Comparison of ENCODE assay signal across 8 cellular contexts in genomic region chr2:73175663-73176204, GRCh38. TPM values are rescaled to one million over a fixed set of nuclear protein-coding genes. Genes with fewer than 3 reads are reported as not detected.
DNase-seq lines count a peak whose midpoint lies in the region; ATAC-seq, FAIRE-seq and TF ChIP-seq lines count a peak whose summit lies in the region.

No MANE protein-coding gene starts in this region.

- H3K36me3 Mint-ChIP-seq in CD8-positive, alpha-beta memory T cell, result no peaks in the 10 kb centered on the region

- CTCF ChIA-PET in CD8-positive, alpha-beta memory T cell (lab: Charles Lee), result interaction anchor here (1.3 to 4.2 kb wide), 13 partner anchors 12 to 283 kb away, joined by 3 to 85 read pairs (median 15); partner anchors contain the start of genes RAB11FIP5 and SMYD5

- H3K9me3 Mint-ChIP-seq in CD8-positive, alpha-beta memory T cell, result no peaks in the 10 kb centered on the region

- POLR2A ChIA-PET in CD8-positive, alpha-beta memory T cell (lab: Charles Lee), result interaction anchor here (1.2 kb wide), 1 partner anchor 58 kb away, joined by 4 read pairs; the partner anchor contains the start of gene CCT7

- under 1% methylated on average over 59 of the region's 59 CpGs for WGBS in right cardiac atrium
- WGBS in psoas muscle, 3 donors, result 0 to 1% (median 1%) methylated on average over 31 to 59 of the region's 59 CpGs

- no peak for FAIRE-seq in H54 (lab: Jason Lieb, UNC)

- peaks cover 18 to 54% of the 10 kb centered on the region in 2 donors for H3K27me3 Mint-ChIP-seq in CD8-positive, alpha-beta memory T cell

- no peak overlapping the region for H3K27ac Mint-ChIP-seq in CD8-positive, alpha-beta memory T cell

- ATAC-seq in HG03354 (IDR thresholded peaks at IDR 0.05; ENCODE audit: poor library complexity, severe bottlenecking, unreplicated experiment) (peak; percentile 45), right cardiac atrium (peak; percentile 28 to 44), psoas muscle (peak; percentile 19 to 33 (median 24))

- TF ChIP-seq POLR2A in vagina (IDR thresholded peaks at IDR 0.05), result no peak
- TF ChIP-seq POLR2A in H54 (IDR thresholded peaks at IDR 0.05; ENCODE audit: low read depth, low read length), result no peak

- no peaks in the 10 kb centered on the region for H3K9me3 ChIP-seq in CD8-positive, alpha-beta memory T cell (ENCODE audit: low read length)
- no peaks in the 10 kb centered on the region for H3K9me3 ChIP-seq in right cardiac atrium (ENCODE audit: control insufficient read depth, low read length)
- no peaks in the 10 kb centered on the region for H3K9me3 ChIP-seq in psoas muscle
- H3K9me3 ChIP-seq in vagina, result no peaks in the 10 kb centered on the region

- H3K4me3 ChIP-seq in CD8-positive, alpha-beta memory T cell (ENCODE audit: low read length), result peak overlapping the region; percentile 62
- H3K4me3 ChIP-seq in right cardiac atrium (ENCODE audit: low read length) (peak overlapping the region; percentile 65), psoas muscle (peak overlapping the region; percentile 75), vagina (peak overlapping the region; percentile 58 to 59)

- peak; percentile 52 to 74 (median 65) for DNase-seq in CD8-positive, alpha-beta memory T cell
- DNase-seq in T-helper 9 cell (peak; percentile 58), amygdala (lab: John Stamatoyannopoulos, UW) (peak in 33 of 56 donors; percentile 2 to 73 (median 32)), right cardiac atrium (peak; percentile 86 to 96 (median 94)), psoas muscle (peak; percentile 80 to 84), vagina (ENCODE audit: extremely low spot score in 2 of 2) (no peak), H54 (ENCODE audit: insufficient read length, low spot score) (no peak)

- intact Hi-C loops in right cardiac atrium (cut with DNase I), result loop anchor here in 2 of 4 donors (5.0 kb wide), 2 partner anchors 183 to 283 kb away; no protein-coding TSS in a partner anchor
- intact Hi-C loops in psoas muscle (cut with DNase I), result loop anchor here (2.0 to 10.0 kb wide), 3 partner anchors 183 to 401 kb away; no protein-coding TSS in a partner anchor
- intact Hi-C loops in vagina (cut with DNase I), result no loop called here

- TF ChIP-seq CTCF in psoas muscle (IDR thresholded peaks at IDR 0.05), result no peak
- no peak for TF ChIP-seq CTCF in vagina (IDR thresholded peaks at IDR 0.05)

- H3K4me3 Mint-ChIP-seq in CD8-positive, alpha-beta memory T cell, result peak overlapping the region; percentile 87 to 95 (median 89)

- no peak overlapping the region for H3K27ac ChIP-seq in CD8-positive, alpha-beta memory T cell (ENCODE audit: low read depth, low read length)
- H3K27ac ChIP-seq in right cardiac atrium (ENCODE audit: low read length) (no peak overlapping the region), psoas muscle (no peak overlapping the region), vagina (no peak overlapping the region)

- no peaks in the 10 kb centered on the region for H3K36me3 ChIP-seq in CD8-positive, alpha-beta memory T cell (ENCODE audit: insufficient read depth, low read length)
- H3K36me3 ChIP-seq in psoas muscle (ENCODE audit: insufficient read depth in 1 of 2, low read depth in 1 of 2) (no peaks in the 10 kb centered on the region), vagina (no peaks in the 10 kb centered on the region)

- peaks cover 22% of the 10 kb centered on the region for H3K4me1 ChIP-seq in CD8-positive, alpha-beta memory T cell (ENCODE audit: insufficient read depth, low read length)
- H3K4me1 ChIP-seq in right cardiac atrium (ENCODE audit: control insufficient read depth, insufficient read depth, low read length) (peaks cover 2% of the 10 kb centered on the region), psoas muscle (peaks cover 13% of the 10 kb centered on the region), vagina (peaks cover 25% of the 10 kb centered on the region)

- peaks cover 14 to 22% (median 15%) of the 10 kb centered on the region in 3 donors for H3K4me1 Mint-ChIP-seq in CD8-positive, alpha-beta memory T cell

- peaks cover 10% of the 10 kb centered on the region for H3K27me3 ChIP-seq in CD8-positive, alpha-beta memory T cell (ENCODE audit: insufficient read depth, low read length, poor library complexity, severe bottlenecking)
- H3K27me3 ChIP-seq in right cardiac atrium (ENCODE audit: control insufficient read depth, insufficient read depth) (no peaks in the 10 kb centered on the region), psoas muscle (ENCODE audit: insufficient read depth in 3 of 3, low read length in 2 of 3) (peaks cover 0 to 46% (median 8%) of the 10 kb centered on the region in 3 donors), vagina (no peaks in the 10 kb centered on the region)

RNA-seq across cellular contexts. Expression of gene NOTO, which starts 26.6 kb away (rescaled TPM):
- not detected for total RNA-seq in CD8-positive, alpha-beta memory T cell
- polyA plus RNA-seq in CD8-positive, alpha-beta memory T cell, result not detected
- total RNA-seq in right cardiac atrium (not detected), psoas muscle (not detected), vagina (not detected)
- polyA plus RNA-seq in right cardiac atrium (not detected), psoas muscle (not detected)

RNA-seq across cellular contexts. Expression of gene SMYD5, which starts 38.3 kb away (rescaled TPM):
- total RNA-seq in CD8-positive, alpha-beta memory T cell, result 10 to 100 TPM; 41.2 to 42.8 TPM
- polyA plus RNA-seq in CD8-positive, alpha-beta memory T cell, result 21.5 TPM
- total RNA-seq in right cardiac atrium (10 to 100 TPM; 13.3 to 15.3 (median 14.1) TPM), psoas muscle (10 to 100 TPM; 17.1 to 23.0 (median 19.7) TPM), vagina (16.0 TPM)
- polyA plus RNA-seq in right cardiac atrium (12.9 TPM), psoas muscle (10 to 100 TPM; 14.7 to 42.0 (median 28.4) TPM)

RNA-seq across cellular contexts. Expression of gene PRADC1, which starts 57.3 kb away (rescaled TPM):
- 10 to 100 TPM; 21.1 to 24.9 TPM for total RNA-seq in CD8-positive, alpha-beta memory T cell
- polyA plus RNA-seq in CD8-positive, alpha-beta memory T cell, result 27.2 TPM
- total RNA-seq in right cardiac atrium (10 to 100 TPM; 73.7 to 91.3 (median 82.5) TPM), psoas muscle (10 to 100 TPM; 53.6 to 98.3 (median 63.7) TPM), vagina (8.1 TPM)
- polyA plus RNA-seq in right cardiac atrium (134 TPM), psoas muscle (100 to 1,000 TPM in 1 of 3 donors, 10 to 100 TPM in 2; 87.6 to 118 (median 99.9) TPM)

RNA-seq across cellular contexts. Expression of gene CCT7, which starts 58.4 kb away (rescaled TPM):
- 100 to 1,000 TPM; 750 to 758 TPM for total RNA-seq in CD8-positive, alpha-beta memory T cell
- 263 TPM for polyA plus RNA-seq in CD8-positive, alpha-beta memory T cell
- total RNA-seq in right cardiac atrium (100 to 1,000 TPM; 190 to 226 (median 213) TPM), psoas muscle (100 to 1,000 TPM; 249 to 280 (median 268) TPM), vagina (188 TPM)
- polyA plus RNA-seq in right cardiac atrium (210 TPM), psoas muscle (100 to 1,000 TPM; 255 to 316 (median 288) TPM)

Comparison
In these comparisons a context has a peak if more than half of its experiments do, and no peak if none do; other contexts are left out.
1. DNase-seq: peak in CD8-positive, alpha-beta memory T cell (5 of 5), T-helper 9 cell (single experiment), amygdala (33 of 56), right cardiac atrium (3 of 3) and psoas muscle (2 of 2); none in vagina (0 of 2) and H54 (single experiment).
2. Peak in every context shown above with its lines, with median percentiles within 50 percentile points of each other: H3K4me3 ChIP-seq and ATAC-seq.